Comparison of ENCODE assay signal across 10 cellular contexts in genomic region chr7:30459591-30460245, GRCh38. TPM values are rescaled to one million over a fixed set of nuclear protein-coding genes. Genes with fewer than 3 reads are reported as not detected.
DNase-seq lines count a peak whose midpoint lies in the region; ATAC-seq, FAIRE-seq and TF ChIP-seq lines count a peak whose summit lies in the region.
"Had no signal": no experiment of that assay in that cellular context is flagged by ENCODE, and none has a peak within 500 bp of the region (broad histone marks: within the 10 kb centered on the region; RNA-seq: fewer than 3 reads in every experiment).

No MANE protein-coding gene starts in this region.

- H3K79me2 ChIP-seq in astrocyte (ENCODE audit: insufficient read depth, low read length), result peaks cover 3% of the 10 kb centered on the region

- H3K27ac Mint-ChIP-seq in astrocyte (ENCODE audit: unreplicated experiment), result peak overlapping the region; percentile 63
- no peak overlapping the region for H3K27ac Mint-ChIP-seq in activated T-cell treated with anti-CD3 and anti-CD28 coated beads, Interleukin-2, amount 50 U/mL, for 72 hours

- H2AFZ ChIP-seq in astrocyte (ENCODE audit: low read depth, low read length), result peak overlapping the region; percentile 14

- peaks cover 6% of the 10 kb centered on the region for H3K36me3 Mint-ChIP-seq in astrocyte (ENCODE audit: low read depth, unreplicated experiment)
- peaks cover 0 to 2% of the 10 kb centered on the region in 2 donors for H3K36me3 Mint-ChIP-seq in activated T-cell treated with anti-CD3 and anti-CD28 coated beads, Interleukin-2, amount 50 U/mL, for 72 hours (ENCODE audit: insufficient read depth in 2 of 2)

- no peaks in the 10 kb centered on the region for H3K27me3 Mint-ChIP-seq in astrocyte (ENCODE audit: low read depth, unreplicated experiment)
- H3K27me3 Mint-ChIP-seq in activated T-cell treated with anti-CD3 and anti-CD28 coated beads, Interleukin-2, amount 50 U/mL, for 72 hours (ENCODE audit: low read depth), result no peaks in the 10 kb centered on the region

- H3K9me3 ChIP-seq in astrocyte (ENCODE audit: insufficient read depth, low read depth, low read length), result no peaks in the 10 kb centered on the region
- no peaks in the 10 kb centered on the region for H3K9me3 ChIP-seq in stomach smooth muscle (ENCODE audit: control insufficient read depth in 2 of 2, low read length in 2 of 2)

- H4K20me1 ChIP-seq in astrocyte (ENCODE audit: insufficient read depth, low read length), result no peaks in the 10 kb centered on the region

- FAIRE-seq in astrocyte (lab: Jason Lieb, UNC), result peak; percentile 74

- ATAC-seq in GM19467 (IDR thresholded peaks at IDR 0.05; ENCODE audit: unreplicated experiment), result no peak
- no peak for ATAC-seq in activated T-cell treated with anti-CD3 and anti-CD28 coated beads, Interleukin-2, amount 50 U/mL, for 72 hours (replicated peaks in 1 of 2)

- no peak for TF ChIP-seq CTCF in astrocyte (IDR thresholded peaks at IDR 0.05; ENCODE audit: insufficient read depth, low read depth, low read length)

- no peaks in the 10 kb centered on the region for H3K9me3 Mint-ChIP-seq in astrocyte (ENCODE audit: unreplicated experiment)
- no peaks in the 10 kb centered on the region for H3K9me3 Mint-ChIP-seq in activated T-cell treated with anti-CD3 and anti-CD28 coated beads, Interleukin-2, amount 50 U/mL, for 72 hours

- DNase-seq in GM04504 (ENCODE audit: low read depth) (peak; percentile 88), astrocyte (ENCODE audit: low read depth) (peak; percentile 97), islet precursor cell (peak; percentile 78), germinal center (ENCODE audit: low spot score) (no peak), NCI-H82 (lab: John Stamatoyannopoulos, UW) (no peak)
- DNase-seq in activated T-cell treated with anti-CD3 and anti-CD28 coated beads, Interleukin-2, amount 50 U/mL, for 72 hours, result no peak
- DNase-seq: cerebellar nuclear complex, T-helper 2 cell had no signal

- peaks cover 36% of the 10 kb centered on the region for H3K4me1 Mint-ChIP-seq in astrocyte (ENCODE audit: low read depth, unreplicated experiment)
- peaks cover 6% of the 10 kb centered on the region for H3K4me1 Mint-ChIP-seq in activated T-cell treated with anti-CD3 and anti-CD28 coated beads, Interleukin-2, amount 50 U/mL, for 72 hours (ENCODE audit: low read depth)

- H3K4me3 ChIP-seq in astrocyte (ENCODE audit: insufficient read depth, low read depth, low read length), result no peak overlapping the region
- H3K4me3 ChIP-seq in stomach smooth muscle (ENCODE audit: low read length in 2 of 2), result peak overlapping the region; percentile 1 to 60

- H3K36me3 ChIP-seq in astrocyte (ENCODE audit: insufficient read depth, low read length), result peaks cover under 1% of the 10 kb centered on the region
- peaks cover 8 to 16% of the 10 kb centered on the region in 2 donors for H3K36me3 ChIP-seq in stomach smooth muscle (ENCODE audit: control insufficient read depth in 2 of 2, insufficient read depth in 2 of 2, low read length in 2 of 2)

- H3K27me3 ChIP-seq in astrocyte (ENCODE audit: insufficient read depth, low read length) (no peaks in the 10 kb centered on the region), stomach smooth muscle (ENCODE audit: control insufficient read depth in 1 of 2, insufficient read depth in 2 of 2, low read length in 2 of 2) (no peaks in the 10 kb centered on the region)

- H3K4me1 ChIP-seq in astrocyte (ENCODE audit: insufficient read depth, low read length) (peaks cover 16% of the 10 kb centered on the region), stomach smooth muscle (ENCODE audit: control insufficient read depth, insufficient read depth, low read length) (peaks cover 28% of the 10 kb centered on the region)

- peak overlapping the region; percentile 56 for H3K9ac ChIP-seq in astrocyte (ENCODE audit: low read length)
- peak overlapping the region in 1 of 2 donors; percentile 7 for H3K9ac ChIP-seq in stomach smooth muscle (ENCODE audit: low read length in 2 of 2)

- H3K27ac ChIP-seq in astrocyte (ENCODE audit: low read depth, low read length), result peak overlapping the region; percentile 69
- peak overlapping the region; percentile 2 for H3K27ac ChIP-seq in stomach smooth muscle (ENCODE audit: low read length)

- H3K4me3 Mint-ChIP-seq in astrocyte (ENCODE audit: unreplicated experiment), result peak overlapping the region; percentile 52
- no peak overlapping the region for H3K4me3 Mint-ChIP-seq in activated T-cell treated with anti-CD3 and anti-CD28 coated beads, Interleukin-2, amount 50 U/mL, for 72 hours

- peak overlapping the region; percentile 69 for H3K4me2 ChIP-seq in astrocyte (ENCODE audit: low read length)

RNA-seq across cellular contexts. Expression of gene NOD1, which starts 18.9 kb away (rescaled TPM):
- 9.3 and 9.7 TPM in 2 replicates for total RNA-seq in astrocyte
- 10 to 100 TPM; 16.0 to 17.8 TPM for total RNA-seq in activated T-cell treated with anti-CD3 and anti-CD28 coated beads, Interleukin-2, amount 50 U/mL, for 72 hours

RNA-seq across cellular contexts. Expression of gene GGCT, which starts 44.9 kb away (rescaled TPM):
- 27.7 and 29.6 TPM in 2 replicates for total RNA-seq in astrocyte
- total RNA-seq in activated T-cell treated with anti-CD3 and anti-CD28 coated beads, Interleukin-2, amount 50 U/mL, for 72 hours, result 10 to 100 TPM; 65.7 to 84.4 TPM

Comparison
In these comparisons a context has a peak if more than half of its experiments do, and no peak if none do; other contexts are left out.
1. DNase-seq: peak in GM04504 (single experiment), astrocyte (single experiment) and islet precursor cell (single experiment); none in activated T-cell treated with anti-CD3 and anti-CD28 coated beads, Interleukin-2, amount 50 U/mL, for 72 hours (0 of 2), germinal center (single experiment) and NCI-H82 (single experiment).